Comparison of ENCODE assay signal across 22 cellular contexts in genomic region chr1:164739189-164739588, GRCh38.
DNase-seq lines count a peak whose midpoint lies in the region; ATAC-seq, FAIRE-seq and TF ChIP-seq lines count a peak whose summit lies in the region.
"Had no signal": no experiment of that assay in that cellular context is flagged by ENCODE, and none has a peak within 500 bp of the region (broad histone marks: within the 10 kb centered on the region; RNA-seq: fewer than 3 reads in every experiment).

No MANE protein-coding gene starts in this region.

- H3K4me1 Mint-ChIP-seq in type B pancreatic cell (ENCODE audit: unreplicated experiment): peaks cover 48% of the 10 kb centered on the region

- no peaks in the 10 kb centered on the region for H3K36me3 ChIP-seq in endocrine pancreas (ENCODE audit: control insufficient read depth, insufficient read depth, low read length)
- no peaks in the 10 kb centered on the region for H3K36me3 ChIP-seq in pancreas

- no peaks in the 10 kb centered on the region for H3K27me3 Mint-ChIP-seq in type B pancreatic cell

- no peak overlapping the region for H3K27ac ChIP-seq in pancreas
- H3K27ac ChIP-seq: 22Rv1 had no signal

- H3K36me3 Mint-ChIP-seq in type B pancreatic cell: peaks cover 27% of the 10 kb centered on the region

- FAIRE-seq in pancreas (lab: Jason Lieb, UNC): no peak
- FAIRE-seq: H54, HepG2, RCC 7860 had no signal

- H3K4me1 ChIP-seq in endocrine pancreas (ENCODE audit: control insufficient read depth, insufficient read depth, low read length) (peaks cover 6% of the 10 kb centered on the region), pancreas (peaks cover 0 to 11% (median 9%) of the 10 kb centered on the region in 3 donors)

- ATAC-seq in pancreas (peak in 3 of 4 donors; percentile 26 to 52 (median 36)), HG02884 (IDR thresholded peaks at IDR 0.05; ENCODE audit: unreplicated experiment) (no peak)
- ATAC-seq: HepG2 had no signal

- peak overlapping the region; percentile 54 for H3K27ac Mint-ChIP-seq in type B pancreatic cell

- H3K9ac ChIP-seq in endocrine pancreas (ENCODE audit: control insufficient read depth, insufficient read depth, low read length): no peak overlapping the region
- H3K9ac ChIP-seq: SK-N-SH had no signal

- H3K4me3 Mint-ChIP-seq in type B pancreatic cell: no peak overlapping the region

- no peak for TF ChIP-seq CTCF in pancreas (IDR thresholded peaks at IDR 0.05)
- no peak for TF ChIP-seq CTCF in type B pancreatic cell (conservative IDR thresholded peaks at IDR 0.05)

- H3K9me3 Mint-ChIP-seq in type B pancreatic cell: no peaks in the 10 kb centered on the region

- H3K9me3 ChIP-seq in endocrine pancreas (ENCODE audit: control insufficient read depth, low read length) (no peaks in the 10 kb centered on the region), pancreas (no peaks in the 10 kb centered on the region)
- H3K9me3 ChIP-seq: SK-N-SH had no signal

- H3K4me3 ChIP-seq in endocrine pancreas (ENCODE audit: control insufficient read depth, insufficient read depth, low read length) (peak overlapping the region; percentile 52), pancreas (no peak overlapping the region)

- no peaks in the 10 kb centered on the region for H3K27me3 ChIP-seq in endocrine pancreas (ENCODE audit: control insufficient read depth, insufficient read depth, low read length)
- H3K27me3 ChIP-seq in pancreas: no peaks in the 10 kb centered on the region

- WGBS in pancreas, 2 donors: 79% methylated on average over 10 of the region's 10 CpGs

- peak; percentile 52 for DNase-seq in NCI-H2107 treated with DMSO at 0.1 percent for 48 hours (lab: John Stamatoyannopoulos, UW; ENCODE audit: unreplicated experiment)
- DNase-seq in NCI-H2107 (lab: John Stamatoyannopoulos, UW): no peak
- no peak for DNase-seq in pancreas
- DNase-seq in type B pancreatic cell (ENCODE audit: extremely low spot score, unreplicated experiment): no peak
- no peak for DNase-seq in NCI-H2081 treated with DMSO at 0.1 percent for 48 hours (lab: John Stamatoyannopoulos, UW)
- no peak for DNase-seq in occipital lobe (lab: John Stamatoyannopoulos, UW)
- DNase-seq: ACHN, Calu3, DMS153, Kasumi-1, NCI-H1092 treated with DMSO at 0.1 percent for 48 hours, NCI-H146, NCI-H1930, NCI-H524, NCI-H748 treated with DMSO at 0.1 percent for 48 hours, SK-N-SH had no signal

- intact Hi-C loops in pancreas (cut with DNase I): no loop called here
